11 cellular contexts compared by ENCODE assay signal in the genomic region with DNA sequence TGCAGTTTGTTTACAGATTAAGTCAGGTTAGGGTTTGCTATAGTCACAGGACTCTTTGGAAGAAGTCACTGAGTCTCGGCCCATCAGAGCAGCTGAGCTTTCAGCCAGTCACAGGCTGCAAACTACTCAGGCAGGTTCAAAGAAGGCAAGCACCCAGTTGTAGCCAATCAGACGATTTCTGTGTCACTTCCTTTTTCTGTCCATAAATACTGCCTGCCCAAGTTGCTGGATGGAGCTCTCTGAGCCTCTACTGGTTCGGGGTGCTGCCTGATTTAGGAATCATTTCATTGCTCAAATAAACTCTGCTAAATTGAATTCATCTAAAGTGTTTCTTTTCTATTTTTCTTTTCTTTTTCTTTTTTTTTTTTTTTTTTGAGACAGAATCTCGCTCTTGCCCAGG. TPM values are rescaled to one million over a fixed set of nuclear protein-coding genes. Genes with fewer than 3 reads are reported as not detected.
DNase-seq lines count a peak whose midpoint lies in the region; ATAC-seq, FAIRE-seq and TF ChIP-seq lines count a peak whose summit lies in the region.
"Had no signal": no experiment of that assay in that cellular context is flagged by ENCODE, and none has a peak within 500 bp of the region (broad histone marks: within the 10 kb centered on the region; RNA-seq: fewer than 3 reads in every experiment).

No MANE protein-coding gene starts in this region.

- BruUV-seq in GM12878 (replicated peaks; lab: Mats Ljungman, UMichigan), result no TSS peak

- peaks cover 7% of the 10 kb centered on the region for H3K27me3 Mint-ChIP-seq in activated CD4-positive, alpha-beta T cell treated with anti-CD3 and anti-CD28 coated beads, Interleukin-2, amount 10 ng/mL, durations not matched to agents 24 days and 14 days

- peaks cover 10% of the 10 kb centered on the region; the same call in 2 of the 3 replicates for H3K9me3 ChIP-seq in GM12878 (replicated peaks; ENCODE audit: control insufficient read depth, insufficient read depth, low read length)

- no peaks in the 10 kb centered on the region for H3K27me3 ChIP-seq in GM12878 (replicated peaks in 1 of 2; ENCODE audit: control insufficient read depth in 2 of 2, insufficient read depth in 2 of 2, low read length in 1 of 2)
- H3K27me3 ChIP-seq: tibial nerve had no signal

- 19% methylated on average over 3 of the region's 4 CpGs for WGBS in GM12878 (ENCODE audit: insufficient coverage, insufficient replicate concordance, low lambda C conversion rate, missing lambda C conversion rate)

- peak overlapping the region; percentile 93 for H3K27ac Mint-ChIP-seq in activated CD4-positive, alpha-beta T cell treated with anti-CD3 and anti-CD28 coated beads, Interleukin-2, amount 10 ng/mL, durations not matched to agents 24 days and 14 days

- no peak for TF ChIP-seq RAD21 in GM12878 (IDR thresholded peaks at IDR 0.05; ENCODE audit: insufficient read depth, low read depth, low read length)

- TF ChIP-seq EP300 in GM12878 (IDR thresholded peaks at IDR 0.05; ENCODE audit: borderline replicate concordance in 1 of 2, control insufficient read depth in 1 of 2, low read depth in 2 of 2, low read length in 2 of 2), result no peak

- H3K36me3 ChIP-seq in GM12878 (ENCODE audit: control insufficient read depth in 2 of 2, insufficient read depth in 2 of 2, low read length in 1 of 2), result no peaks in the 10 kb centered on the region
- H3K36me3 ChIP-seq: tibial nerve had no signal

- POLR2A ChIA-PET in GM12878 (lab: Charles Lee), result interaction anchor here (0.5 to 4.4 kb wide), 15 partner anchors 13 to 523 kb away, joined by 3 to 57 read pairs (median 5); partner anchors contain the start of gene MXD4

- peaks cover 40% of the 10 kb centered on the region for H3K4me1 ChIP-seq in GM12878 (ENCODE audit: control insufficient read depth, insufficient read depth, low read length)

- no peak for TF ChIP-seq CTCF in GM12878 (IDR thresholded peaks at IDR 0.05 in 2 of 3, conservative IDR thresholded peaks at IDR 0.05 in 1 of 3; ENCODE audit: control insufficient read depth in 2 of 3, extremely low read depth in 1 of 3, insufficient read depth in 1 of 3, low read depth in 3 of 3, low read length in 3 of 3)

- RAD21 ChIA-PET in GM12878 (lab: Charles Lee; ENCODE audit: unreplicated experiment), result interaction anchor here (0.7 to 3.4 kb wide), 19 partner anchors 14 to 253 kb away, joined by 3 to 43 read pairs (median 5); partner anchors contain the start of genes FAM193A and TNIP2

- in situ Hi-C loops in GM12878 (cut with MboI), result no loop called here

- H3K36me3 Mint-ChIP-seq in activated CD4-positive, alpha-beta T cell treated with anti-CD3 and anti-CD28 coated beads, Interleukin-2, amount 10 ng/mL, durations not matched to agents 24 days and 14 days (ENCODE audit: low read depth), result peaks cover 7% of the 10 kb centered on the region

- peak; percentile 89 for FAIRE-seq in GM12878 (lab: Jason Lieb, UNC)

- H3K9me3 Mint-ChIP-seq in activated CD4-positive, alpha-beta T cell treated with anti-CD3 and anti-CD28 coated beads, Interleukin-2, amount 10 ng/mL, durations not matched to agents 24 days and 14 days, result peaks cover 17% of the 10 kb centered on the region

- H3K79me2 ChIP-seq in GM12878 (ENCODE audit: control insufficient read depth, insufficient read depth, low read length), result no peaks in the 10 kb centered on the region

- no peak overlapping the region for H3K4me3 ChIP-seq in GM12878
- H3K4me3 ChIP-seq: tibial nerve had no signal

- intact Hi-C loops in activated CD4-positive, alpha-beta T cell treated with anti-CD3 and anti-CD28 coated beads, Interleukin-2, amount 10 ng/mL, durations not matched to agents 24 days and 14 days (cut with micrococcal nuclease), result loop anchor here (2.0 kb wide), 1 partner anchor 15 kb away; no protein-coding TSS in a partner anchor
- intact Hi-C loops in GM12878 (cut with micrococcal nuclease; ENCODE audit: unreplicated experiment) (loop anchor here (2.0 kb wide), 1 partner anchor 15 kb away; no protein-coding TSS in a partner anchor), sciatic nerve (cut with DNase I) (no loop called here)

- peak overlapping the region; percentile 2; the same call in 1 of the 2 replicates for H2AFZ ChIP-seq in GM12878 (ENCODE audit: control insufficient read depth, low read depth, low read length)

- CTCF ChIA-PET in GM12878 (lab: Yijun Ruan, JAX), result interaction anchor here (1.0 to 1.9 kb wide), 12 partner anchors 10 to 169 kb away, joined by 3 to 9 read pairs (median 4); no protein-coding TSS in a partner anchor

- ATAC-seq in GM12878 (peak; percentile 46), sciatic nerve (no peak), GM21723 (IDR thresholded peaks at IDR 0.05; ENCODE audit: unreplicated experiment) (no peak), GM18861 (IDR thresholded peaks at IDR 0.05; ENCODE audit: unreplicated experiment) (no peak)

- H3K4me2 ChIP-seq in GM12878 (ENCODE audit: control insufficient read depth, insufficient read depth), result no peak overlapping the region

- no peaks in the 10 kb centered on the region for H4K20me1 ChIP-seq in GM12878 (ENCODE audit: control insufficient read depth, insufficient read depth)

- peaks cover 27% of the 10 kb centered on the region for H3K4me1 Mint-ChIP-seq in activated CD4-positive, alpha-beta T cell treated with anti-CD3 and anti-CD28 coated beads, Interleukin-2, amount 10 ng/mL, durations not matched to agents 24 days and 14 days

- H3K27ac ChIP-seq in GM12878 (ENCODE audit: control insufficient read depth, insufficient read depth), result peak overlapping the region; percentile 79

- SMC1A ChIA-PET in GM12878 (lab: Charles Lee; ENCODE audit: uncharacterized antibody, unreplicated experiment), result interaction anchor here (0.7 to 4.3 kb wide), 15 partner anchors 14 to 316 kb away, joined by 3 to 49 read pairs (median 5); partner anchors contain the start of gene RNF4

- peak; percentile 15; the same call in 1 of the 2 replicates for TF ChIP-seq POLR2A in GM12878 (IDR thresholded peaks at IDR 0.05; ENCODE audit: low read depth, low read length)

- peak; percentile 84 for DNase-seq in activated CD4-positive, alpha-beta T cell treated with anti-CD3 and anti-CD28 coated beads, Interleukin-2, amount 10 ng/mL, durations not matched to agents 24 days and 14 days
- no peak for DNase-seq in activated CD4-positive, alpha-beta T cell treated with anti-CD3 and anti-CD28 coated beads, Interleukin-2, amount 50 U/mL, for 48 hours
- DNase-seq in NAMALWA (ENCODE audit: low spot score) (peak; percentile 79), GM12878 (ENCODE audit: low read depth, low spot score) (peak; percentile 48), sciatic nerve (ENCODE audit: low spot score) (peak; percentile 27), HuH-7 (ENCODE audit: low spot score) (no peak)
- DNase-seq: NCI-H1048, retina had no signal

- H3K9ac ChIP-seq in GM12878 (ENCODE audit: control insufficient read depth, insufficient read depth, low read length), result peak overlapping the region; percentile 35

- no peak overlapping the region for H3K4me3 Mint-ChIP-seq in activated CD4-positive, alpha-beta T cell treated with anti-CD3 and anti-CD28 coated beads, Interleukin-2, amount 10 ng/mL, durations not matched to agents 24 days and 14 days

RNA-seq across cellular contexts. Expression of gene SH3BP2, which starts 7.3 kb away (rescaled TPM):
- total RNA-seq in activated CD4-positive, alpha-beta T cell treated with anti-CD3 and anti-CD28 coated beads, Interleukin-2, amount 10 ng/mL, durations not matched to agents 24 days and 14 days, result 83.9 and 88.5 TPM in 2 replicates
- total RNA-seq in GM12878 (2013; cell fraction: nucleolus; rRNA removed), result 275 and 349 TPM in 2 replicates
- total RNA-seq in GM12878 (2014; rRNA removed) (35.5 and 40.9 TPM in 2 replicates), GM12878 (2014; rRNA removed; fragmentation: Illumina TruSeq; extraction: Trizol) (17.5 and 19.0 TPM in 2 replicates), GM12878 (2021) (51.1 and 61.8 TPM in 2 replicates), sciatic nerve (82.7 TPM)
- 9.0 TPM for polyA plus RNA-seq in GM12878 (2011; ENCODE audit: low read depth)
- polyA plus RNA-seq in GM12878 (2011; rRNA removed) (18.0 and 37.1 TPM in 2 replicates), GM12878 (2014; fragmentation: Illumina TruSeq; extraction: Trizol) (7.8 and 18.3 TPM in 2 replicates), GM12878 (2014; fragmentation: Nextera tagmentation; extraction: Ambion mirVana) (1 to 10 TPM; 1.1 TPM), GM12878 (2014; rRNA removed) (54.7 and 57.8 TPM in 2 replicates), GM12878 (2016; fragmentation: Nextera tagmentation; extraction: Ambion mirVana) (10 to 100 TPM; 23.0 to 24.8 TPM)
- polyA plus RNA-seq in GM12878 (2011; cell fraction: cytosol; rRNA removed), result 35.7 and 42.6 TPM in 2 replicates
- polyA plus RNA-seq in GM12878 (2011; cell fraction: nucleus; rRNA removed), result 270 and 290 TPM in 2 replicates
- polyA plus RNA-seq in GM12878 (2012), result 30.0 and 35.3 TPM in 2 replicates
- 72.7 and 138 TPM in 2 replicates for polyA minus RNA-seq in GM12878 (2011; rRNA and poly(A)+ RNA removed)
- polyA minus RNA-seq in GM12878 (2011; cell fraction: cytosol; rRNA and poly(A)+ RNA removed), result 8.9 and 18.7 TPM in 2 replicates
- polyA minus RNA-seq in GM12878 (2011; cell fraction: nucleus; rRNA and poly(A)+ RNA removed), result 47.3 and 86.5 TPM in 2 replicates

RNA-seq across cellular contexts. Expression of gene TNIP2, which starts 29.5 kb away (rescaled TPM):
- 98.7 and 99.6 TPM in 2 replicates for total RNA-seq in activated CD4-positive, alpha-beta T cell treated with anti-CD3 and anti-CD28 coated beads, Interleukin-2, amount 10 ng/mL, durations not matched to agents 24 days and 14 days
- 48.2 and 58.3 TPM in 2 replicates for total RNA-seq in GM12878 (2013; cell fraction: nucleolus; rRNA removed)
- total RNA-seq in GM12878 (2014; rRNA removed) (55.0 and 59.8 TPM in 2 replicates), GM12878 (2014; rRNA removed; fragmentation: Illumina TruSeq; extraction: Trizol) (29.1 and 29.8 TPM in 2 replicates), GM12878 (2021) (62.9 and 64.8 TPM in 2 replicates), sciatic nerve (34.9 TPM)
- 29.9 TPM for polyA plus RNA-seq in GM12878 (2011; ENCODE audit: low read depth)
- polyA plus RNA-seq in GM12878 (2011; rRNA removed) (27.9 and 42.0 TPM in 2 replicates), GM12878 (2014; fragmentation: Illumina TruSeq; extraction: Trizol) (7.1 and 21.4 TPM in 2 replicates), GM12878 (2014; fragmentation: Nextera tagmentation; extraction: Ambion mirVana) (1 to 10 TPM; 1.4 to 3.4 TPM), GM12878 (2014; rRNA removed) (64.9 and 68.5 TPM in 2 replicates), GM12878 (2016; fragmentation: Nextera tagmentation; extraction: Ambion mirVana) (10 to 100 TPM; 49.1 to 59.0 TPM)
- 41.0 and 63.7 TPM in 2 replicates for polyA plus RNA-seq in GM12878 (2011; cell fraction: cytosol; rRNA removed)
- polyA plus RNA-seq in GM12878 (2011; cell fraction: nucleus; rRNA removed), result 126 and 142 TPM in 2 replicates
- polyA plus RNA-seq in GM12878 (2012), result 48.8 and 57.0 TPM in 2 replicates
- 19.1 and 31.1 TPM in 2 replicates for polyA minus RNA-seq in GM12878 (2011; rRNA and poly(A)+ RNA removed)
- 13.6 and 13.8 TPM in 2 replicates for polyA minus RNA-seq in GM12878 (2011; cell fraction: cytosol; rRNA and poly(A)+ RNA removed)
- polyA minus RNA-seq in GM12878 (2011; cell fraction: nucleus; rRNA and poly(A)+ RNA removed), result 17.2 and 30.8 TPM in 2 replicates

RNA-seq across cellular contexts. Expression of gene ADD1, which starts 58.0 kb away (rescaled TPM):
- total RNA-seq in activated CD4-positive, alpha-beta T cell treated with anti-CD3 and anti-CD28 coated beads, Interleukin-2, amount 10 ng/mL, durations not matched to agents 24 days and 14 days, result 187 and 198 TPM in 2 replicates
- 321 and 355 TPM in 2 replicates for total RNA-seq in GM12878 (2013; cell fraction: nucleolus; rRNA removed)
- total RNA-seq in GM12878 (2014; rRNA removed) (128 and 136 TPM in 2 replicates), GM12878 (2014; rRNA removed; fragmentation: Illumina TruSeq; extraction: Trizol) (65.6 and 70.1 TPM in 2 replicates), GM12878 (2021) (182 and 183 TPM in 2 replicates), sciatic nerve (429 TPM)
- 61.6 TPM for polyA plus RNA-seq in GM12878 (2011; ENCODE audit: low read depth)
- polyA plus RNA-seq in GM12878 (2011; rRNA removed) (75.4 and 93.5 TPM in 2 replicates), GM12878 (2014; fragmentation: Illumina TruSeq; extraction: Trizol) (97.2 and 107 TPM in 2 replicates), GM12878 (2014; fragmentation: Nextera tagmentation; extraction: Ambion mirVana) (10 to 100 TPM; 21.6 to 50.2 TPM), GM12878 (2014; rRNA removed) (113 and 126 TPM in 2 replicates), GM12878 (2016; fragmentation: Nextera tagmentation; extraction: Ambion mirVana) (100 to 1,000 TPM; 113 to 116 TPM)
- polyA plus RNA-seq in GM12878 (2011; cell fraction: cytosol; rRNA removed), result 103 and 152 TPM in 2 replicates
- 199 and 226 TPM in 2 replicates for polyA plus RNA-seq in GM12878 (2011; cell fraction: nucleus; rRNA removed)
- polyA plus RNA-seq in GM12878 (2012), result 119 and 148 TPM in 2 replicates
- polyA minus RNA-seq in GM12878 (2011; rRNA and poly(A)+ RNA removed), result 79.6 and 95.6 TPM in 2 replicates
- polyA minus RNA-seq in GM12878 (2011; cell fraction: cytosol; rRNA and poly(A)+ RNA removed), result 36.4 and 43.2 TPM in 2 replicates
- 57.1 and 78.0 TPM in 2 replicates for polyA minus RNA-seq in GM12878 (2011; cell fraction: nucleus; rRNA and poly(A)+ RNA removed)

Comparison
In these comparisons a context has a peak if more than half of its experiments do, and no peak if none do; other contexts are left out.
1. DNase-seq: peak in activated CD4-positive, alpha-beta T cell treated with anti-CD3 and anti-CD28 coated beads, Interleukin-2, amount 10 ng/mL, durations not matched to agents 24 days and 14 days (single experiment), NAMALWA (single experiment), GM12878 (single experiment) and sciatic nerve (single experiment); none in activated CD4-positive, alpha-beta T cell treated with anti-CD3 and anti-CD28 coated beads, Interleukin-2, amount 50 U/mL, for 48 hours (0 of 2) and HuH-7 (single experiment).